ENCODE assay signal across 11 cellular contexts in the genomic region with DNA sequence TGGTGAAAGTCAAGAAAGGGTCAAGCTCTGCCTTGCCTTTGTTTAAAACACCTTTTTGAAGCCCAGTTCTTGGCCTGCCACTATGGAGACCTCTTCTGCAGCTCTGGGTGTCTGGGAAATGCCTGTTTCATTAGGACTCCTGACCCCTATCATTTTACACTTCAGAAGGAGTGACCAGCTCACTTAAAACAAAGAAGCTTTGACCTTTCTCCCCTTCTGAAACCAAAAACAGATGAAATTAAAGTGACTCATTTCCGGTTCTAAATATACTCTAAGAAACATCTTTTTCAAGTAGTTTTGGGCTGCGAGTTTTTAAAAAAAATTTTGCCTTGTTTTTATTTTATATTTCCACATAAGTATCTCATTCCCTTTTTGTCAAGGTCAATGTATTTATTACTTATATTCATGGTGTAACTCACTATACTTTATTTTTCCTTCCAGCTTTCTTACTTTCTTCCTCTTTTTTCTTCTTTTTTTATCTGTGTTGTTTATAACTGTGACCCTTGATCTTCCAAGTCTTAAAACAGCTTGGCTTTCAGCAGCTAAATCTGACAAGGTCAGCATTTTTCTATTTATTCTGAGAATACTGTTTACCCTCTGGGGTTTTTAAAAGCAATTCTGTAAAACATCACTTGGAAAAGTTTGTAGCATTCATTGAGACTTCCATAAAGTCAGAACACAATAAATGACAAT.
DNase-seq lines count a peak whose midpoint lies in the region; ATAC-seq and TF ChIP-seq lines count a peak whose summit lies in the region.
"Had no signal": no experiment of that assay in that cellular context is flagged by ENCODE, and none has a peak within 500 bp of the region (broad histone marks: within the 10 kb centered on the region; RNA-seq: fewer than 3 reads in every experiment).

No MANE protein-coding gene starts in this region.

- peaks cover 0 to 43% (median 34%) of the 10 kb centered on the region in 5 donors for H3K4me1 ChIP-seq in subcutaneous abdominal adipose tissue (ENCODE audit: control insufficient read depth in 5 of 5, insufficient read depth in 5 of 5, low read length in 5 of 5)
- peaks cover 0 to 7% (median 0%) of the 10 kb centered on the region in 4 donors for H3K4me1 ChIP-seq in tibial artery
- H3K4me1 ChIP-seq: gastrocnemius medialis had no signal

- H3K9me3 ChIP-seq in subcutaneous abdominal adipose tissue (ENCODE audit: control insufficient read depth in 5 of 5, low read length in 5 of 5): no peaks in the 10 kb centered on the region
- H3K9me3 ChIP-seq in tibial artery: no peaks in the 10 kb centered on the region
- H3K9me3 ChIP-seq: gastrocnemius medialis had no signal

- DNase-seq in DMS53 (lab: John Stamatoyannopoulos, UW): peak; percentile 42
- no peak for DNase-seq in DMS53 treated with DMSO at 0.1 percent for 48 hours (lab: John Stamatoyannopoulos, UW; ENCODE audit: unreplicated experiment)
- peak; percentile 9 for DNase-seq in brain microvascular endothelial cell
- DNase-seq in NCI-H187 (lab: John Stamatoyannopoulos, UW): no peak
- no peak for DNase-seq in tibial artery
- DNase-seq in effector CD4-positive, alpha-beta T cell: no peak
- DNase-seq: activated CD4-positive, alpha-beta T cell treated with anti-CD3 and anti-CD28 coated beads, Interleukin-2, amount 10 ng/mL, durations not matched to agents 7 days and 5 days; gastrocnemius medialis had no signal

- peak; percentile 75 for ATAC-seq in HG03342 (IDR thresholded peaks at IDR 0.05; ENCODE audit: unreplicated experiment)
- ATAC-seq: gastrocnemius medialis had no signal

- peak overlapping the region in 1 of 5 donors; percentile 24 for H3K9ac ChIP-seq in subcutaneous abdominal adipose tissue (ENCODE audit: low read length in 5 of 5)

- in situ Hi-C loops in brain microvascular endothelial cell (cut with HindIII; ENCODE audit: low pct_ligation_motif_present, low sequenced_read_pairs): no loop called here

- no peak overlapping the region for H3K4me3 ChIP-seq in brain microvascular endothelial cell (ENCODE audit: low read depth, low read length)
- H3K4me3 ChIP-seq in subcutaneous abdominal adipose tissue (ENCODE audit: low read depth in 1 of 5, low read length in 5 of 5): no peak overlapping the region
- no peak overlapping the region for H3K4me3 ChIP-seq in tibial artery
- H3K4me3 ChIP-seq: gastrocnemius medialis had no signal

- H3K36me3 ChIP-seq in brain microvascular endothelial cell (replicated peaks): no peaks in the 10 kb centered on the region
- H3K36me3 ChIP-seq in subcutaneous abdominal adipose tissue (ENCODE audit: control insufficient read depth in 5 of 5, insufficient read depth in 5 of 5, low read length in 5 of 5): no peaks in the 10 kb centered on the region
- no peaks in the 10 kb centered on the region for H3K36me3 ChIP-seq in tibial artery
- H3K36me3 ChIP-seq: gastrocnemius medialis had no signal

- H3K27me3 ChIP-seq in brain microvascular endothelial cell (replicated peaks) (no peaks in the 10 kb centered on the region), subcutaneous abdominal adipose tissue (ENCODE audit: control insufficient read depth in 5 of 5, insufficient read depth in 4 of 5, low read length in 5 of 5) (no peaks in the 10 kb centered on the region), tibial artery (no peaks in the 10 kb centered on the region)
- H3K27me3 ChIP-seq: gastrocnemius medialis had no signal

- intact Hi-C loops in tibial artery (cut with DNase I; ENCODE audit: low total_unique reads): no loop called here

- no peak overlapping the region for H3K27ac ChIP-seq in brain microvascular endothelial cell
- H3K27ac ChIP-seq in subcutaneous abdominal adipose tissue (ENCODE audit: low read depth, low read length): peak overlapping the region; percentile 79
- H3K27ac ChIP-seq in tibial artery: no peak overlapping the region
- H3K27ac ChIP-seq: 22Rv1, gastrocnemius medialis had no signal

- TF ChIP-seq CTCF in brain microvascular endothelial cell (IDR thresholded peaks at IDR 0.05; ENCODE audit: low read depth, low read length, missing control alignments): no peak
- no peak for TF ChIP-seq CTCF in tibial artery (IDR thresholded peaks at IDR 0.05)

Comparison
In these comparisons a context has a peak if more than half of its experiments do, and no peak if none do; other contexts are left out.
1. DNase-seq: peak in DMS53 (single experiment) and brain microvascular endothelial cell (single experiment); none in DMS53 treated with DMSO at 0.1 percent for 48 hours (single experiment), NCI-H187 (0 of 2), tibial artery (0 of 2) and effector CD4-positive, alpha-beta T cell (single experiment).